ENCODE assay signal across 2 cellular contexts in genomic region chr15:67820992-67821783, GRCh38.
TF ChIP-seq lines count a peak whose summit lies in the region.

No MANE protein-coding gene starts in this region.

TF ChIP-seq in K562, 482 proteins besides CTCF, POLR2A, EP300 and RAD21 (continued from another document):
- peak; percentile 70; the same call in 1 of the 2 replicates for TF ChIP-seq ZNF511 (CRISPR knock-in tag; IDR thresholded peaks at IDR 0.05)
- TF ChIP-seq ZNF143 (CRISPR knock-in tag; IDR thresholded peaks at IDR 0.05): no peak
- TF ChIP-seq, protein P1, sequence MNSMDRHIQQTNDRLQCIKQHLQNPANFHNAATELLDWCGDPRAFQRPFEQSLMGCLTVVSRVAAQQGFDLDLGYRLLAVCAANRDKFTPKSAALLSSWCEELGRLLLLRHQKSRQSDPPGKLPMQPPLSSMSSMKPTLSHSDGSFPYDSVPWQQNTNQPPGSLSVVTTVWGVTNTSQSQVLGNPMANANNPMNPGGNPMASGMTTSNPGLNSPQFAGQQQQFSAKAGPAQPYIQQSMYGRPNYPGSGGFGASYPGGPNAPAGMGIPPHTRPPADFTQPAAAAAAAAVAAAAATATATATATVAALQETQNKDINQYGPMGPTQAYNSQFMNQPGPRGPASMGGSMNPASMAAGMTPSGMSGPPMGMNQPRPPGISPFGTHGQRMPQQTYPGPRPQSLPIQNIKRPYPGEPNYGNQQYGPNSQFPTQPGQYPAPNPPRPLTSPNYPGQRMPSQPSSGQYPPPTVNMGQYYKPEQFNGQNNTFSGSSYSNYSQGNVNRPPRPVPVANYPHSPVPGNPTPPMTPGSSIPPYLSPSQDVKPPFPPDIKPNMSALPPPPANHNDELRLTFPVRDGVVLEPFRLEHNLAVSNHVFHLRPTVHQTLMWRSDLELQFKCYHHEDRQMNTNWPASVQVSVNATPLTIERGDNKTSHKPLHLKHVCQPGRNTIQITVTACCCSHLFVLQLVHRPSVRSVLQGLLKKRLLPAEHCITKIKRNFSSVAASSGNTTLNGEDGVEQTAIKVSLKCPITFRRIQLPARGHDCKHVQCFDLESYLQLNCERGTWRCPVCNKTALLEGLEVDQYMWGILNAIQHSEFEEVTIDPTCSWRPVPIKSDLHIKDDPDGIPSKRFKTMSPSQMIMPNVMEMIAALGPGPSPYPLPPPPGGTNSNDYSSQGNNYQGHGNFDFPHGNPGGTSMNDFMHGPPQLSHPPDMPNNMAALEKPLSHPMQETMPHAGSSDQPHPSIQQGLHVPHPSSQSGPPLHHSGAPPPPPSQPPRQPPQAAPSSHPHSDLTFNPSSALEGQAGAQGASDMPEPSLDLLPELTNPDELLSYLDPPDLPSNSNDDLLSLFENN (IDR thresholded peaks at IDR 0.05; ENCODE audit: low read depth in 2 of 2, low read length in 2 of 2): no peak
- TF ChIP-seq STAT5A (IDR thresholded peaks at IDR 0.05; ENCODE audit: borderline replicate concordance, low read length): no peak
- no peak for TF ChIP-seq HEY1 (CRISPR knock-in tag; IDR thresholded peaks at IDR 0.05; ENCODE audit: borderline replicate concordance)
- peak; percentile 61; the same call in 1 of the 2 replicates for TF ChIP-seq ZBTB7A (IDR thresholded peaks at IDR 0.05; ENCODE audit: borderline replicate concordance, control insufficient read depth, low read depth, low read length)
- TF ChIP-seq, protein P2, sequence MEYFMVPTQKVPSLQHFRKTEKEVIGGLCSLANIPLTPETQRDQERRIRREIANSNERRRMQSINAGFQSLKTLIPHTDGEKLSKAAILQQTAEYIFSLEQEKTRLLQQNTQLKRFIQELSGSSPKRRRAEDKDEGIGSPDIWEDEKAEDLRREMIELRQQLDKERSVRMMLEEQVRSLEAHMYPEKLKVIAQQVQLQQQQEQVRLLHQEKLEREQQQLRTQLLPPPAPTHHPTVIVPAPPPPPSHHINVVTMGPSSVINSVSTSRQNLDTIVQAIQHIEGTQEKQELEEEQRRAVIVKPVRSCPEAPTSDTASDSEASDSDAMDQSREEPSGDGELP (CRISPR knock-in tag; IDR thresholded peaks at IDR 0.05; ENCODE audit: borderline replicate concordance): peak; percentile 37; the same call in 1 of the 2 replicates
- no peak for TF ChIP-seq RFX7 (CRISPR knock-in tag; IDR thresholded peaks at IDR 0.05)
- no peak for TF ChIP-seq JUN (IDR thresholded peaks at IDR 0.05; ENCODE audit: borderline replicate concordance, low read depth, low read length)
- no peak for TF ChIP-seq JUN (CRISPR knock-in tag; IDR thresholded peaks at IDR 0.05; ENCODE audit: borderline replicate concordance)
- TF ChIP-seq SETDB1 (IDR thresholded peaks at IDR 0.05; ENCODE audit: low read length): no peak
- no peak for TF ChIP-seq SIX5 (IDR thresholded peaks at IDR 0.05; ENCODE audit: borderline replicate concordance in 1 of 2, insufficient read depth in 1 of 2, low read depth in 1 of 2, low read length in 2 of 2)
- TF ChIP-seq BHLHE40 (IDR thresholded peaks at IDR 0.05; ENCODE audit: low read length): no peak

TF ChIP-seq in HepG2, 621 proteins besides CTCF, POLR2A, EP300 and RAD21 (continued from another document and continues in another):
- TF ChIP-seq, protein P3, sequence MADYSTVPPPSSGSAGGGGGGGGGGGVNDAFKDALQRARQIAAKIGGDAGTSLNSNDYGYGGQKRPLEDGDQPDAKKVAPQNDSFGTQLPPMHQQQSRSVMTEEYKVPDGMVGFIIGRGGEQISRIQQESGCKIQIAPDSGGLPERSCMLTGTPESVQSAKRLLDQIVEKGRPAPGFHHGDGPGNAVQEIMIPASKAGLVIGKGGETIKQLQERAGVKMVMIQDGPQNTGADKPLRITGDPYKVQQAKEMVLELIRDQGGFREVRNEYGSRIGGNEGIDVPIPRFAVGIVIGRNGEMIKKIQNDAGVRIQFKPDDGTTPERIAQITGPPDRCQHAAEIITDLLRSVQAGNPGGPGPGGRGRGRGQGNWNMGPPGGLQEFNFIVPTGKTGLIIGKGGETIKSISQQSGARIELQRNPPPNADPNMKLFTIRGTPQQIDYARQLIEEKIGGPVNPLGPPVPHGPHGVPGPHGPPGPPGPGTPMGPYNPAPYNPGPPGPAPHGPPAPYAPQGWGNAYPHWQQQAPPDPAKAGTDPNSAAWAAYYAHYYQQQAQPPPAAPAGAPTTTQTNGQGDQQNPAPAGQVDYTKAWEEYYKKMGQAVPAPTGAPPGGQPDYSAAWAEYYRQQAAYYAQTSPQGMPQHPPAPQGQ (CRISPR knock-in tag; IDR thresholded peaks at IDR 0.05; ENCODE audit: borderline replicate concordance): no peak
- TF ChIP-seq, protein P4, sequence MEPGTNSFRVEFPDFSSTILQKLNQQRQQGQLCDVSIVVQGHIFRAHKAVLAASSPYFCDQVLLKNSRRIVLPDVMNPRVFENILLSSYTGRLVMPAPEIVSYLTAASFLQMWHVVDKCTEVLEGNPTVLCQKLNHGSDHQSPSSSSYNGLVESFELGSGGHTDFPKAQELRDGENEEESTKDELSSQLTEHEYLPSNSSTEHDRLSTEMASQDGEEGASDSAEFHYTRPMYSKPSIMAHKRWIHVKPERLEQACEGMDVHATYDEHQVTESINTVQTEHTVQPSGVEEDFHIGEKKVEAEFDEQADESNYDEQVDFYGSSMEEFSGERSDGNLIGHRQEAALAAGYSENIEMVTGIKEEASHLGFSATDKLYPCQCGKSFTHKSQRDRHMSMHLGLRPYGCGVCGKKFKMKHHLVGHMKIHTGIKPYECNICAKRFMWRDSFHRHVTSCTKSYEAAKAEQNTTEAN (CRISPR knock-in tag; conservative IDR thresholded peaks at IDR 0.05): 0 out of 2 replicates have a peak, but pooled peaks have one; percentile 69
- TF ChIP-seq FOSL2 (CRISPR knock-in tag; IDR thresholded peaks at IDR 0.05) (0 out of 2 replicates have a peak, but pooled peaks have one; percentile 11), KLF16 (CRISPR knock-in tag; IDR thresholded peaks at IDR 0.05) (0 out of 4 replicates have a peak, but pooled peaks of 1 of the 2 experiments have one; percentile 32), ZSCAN12 (CRISPR knock-in tag; IDR thresholded peaks at IDR 0.05) (peak; percentile 69; the same call in 1 of the 2 replicates), SAP130 (CRISPR knock-in tag; IDR thresholded peaks at IDR 0.05; ENCODE audit: low read depth) (peak; percentile 64), XRCC5 (optimal IDR thresholded peaks at IDR 0.05; ENCODE audit: low read length) (peak; percentile 38), ZSCAN21 (CRISPR knock-in tag; IDR thresholded peaks at IDR 0.05; ENCODE audit: borderline replicate concordance) (peak; percentile 73), ZNF136 (CRISPR knock-in tag; IDR thresholded peaks at IDR 0.05; ENCODE audit: low read depth) (no peak), ZBTB42 (CRISPR knock-in tag; IDR thresholded peaks at IDR 0.05) (no peak), WIZ (CRISPR knock-in tag; IDR thresholded peaks at IDR 0.05) (peak; percentile 58; the same call in 1 of the 2 replicates), ZNF652 (CRISPR knock-in tag; IDR thresholded peaks at IDR 0.05; ENCODE audit: borderline replicate concordance, low read depth) (no peak), ETV6 (CRISPR knock-in tag; conservative IDR thresholded peaks at IDR 0.05) (peak; percentile 75; the same call in 1 of the 2 replicates), HOXD1 (CRISPR knock-in tag; IDR thresholded peaks at IDR 0.05) (peak; percentile 33; the same call in 1 of the 2 replicates), RARA (CRISPR knock-in tag; IDR thresholded peaks at IDR 0.05) (peak; percentile 46), E2F5 (CRISPR knock-in tag; conservative IDR thresholded peaks at IDR 0.05) (no peak), SNAPC2 (CRISPR knock-in tag; IDR thresholded peaks at IDR 0.05) (no peak), MXI1 (IDR thresholded peaks at IDR 0.05; ENCODE audit: borderline replicate concordance, low read depth, low read length) (peak; percentile 20; the same call in 1 of the 3 replicates), NFYB (CRISPR knock-in tag; IDR thresholded peaks at IDR 0.05) (no peak), DNMT1 (CRISPR knock-in tag; IDR thresholded peaks at IDR 0.05) (no peak), MLX (CRISPR knock-in tag; IDR thresholded peaks at IDR 0.05) (no peak), ZNF841 (CRISPR knock-in tag; IDR thresholded peaks at IDR 0.05; ENCODE audit: borderline replicate concordance) (no peak), MZF1 (CRISPR knock-in tag; IDR thresholded peaks at IDR 0.05; ENCODE audit: borderline replicate concordance) (no peak), LCORL (IDR thresholded peaks at IDR 0.05) (no peak), LCORL (CRISPR knock-in tag; IDR thresholded peaks at IDR 0.05) (no peak), SMARCC2 (IDR thresholded peaks at IDR 0.05) (no peak), PCBP2 (optimal IDR thresholded peaks at IDR 0.05; ENCODE audit: low read depth, low read length, poor library complexity, severe bottlenecking) (no peak)
- TF ChIP-seq, protein P5, sequence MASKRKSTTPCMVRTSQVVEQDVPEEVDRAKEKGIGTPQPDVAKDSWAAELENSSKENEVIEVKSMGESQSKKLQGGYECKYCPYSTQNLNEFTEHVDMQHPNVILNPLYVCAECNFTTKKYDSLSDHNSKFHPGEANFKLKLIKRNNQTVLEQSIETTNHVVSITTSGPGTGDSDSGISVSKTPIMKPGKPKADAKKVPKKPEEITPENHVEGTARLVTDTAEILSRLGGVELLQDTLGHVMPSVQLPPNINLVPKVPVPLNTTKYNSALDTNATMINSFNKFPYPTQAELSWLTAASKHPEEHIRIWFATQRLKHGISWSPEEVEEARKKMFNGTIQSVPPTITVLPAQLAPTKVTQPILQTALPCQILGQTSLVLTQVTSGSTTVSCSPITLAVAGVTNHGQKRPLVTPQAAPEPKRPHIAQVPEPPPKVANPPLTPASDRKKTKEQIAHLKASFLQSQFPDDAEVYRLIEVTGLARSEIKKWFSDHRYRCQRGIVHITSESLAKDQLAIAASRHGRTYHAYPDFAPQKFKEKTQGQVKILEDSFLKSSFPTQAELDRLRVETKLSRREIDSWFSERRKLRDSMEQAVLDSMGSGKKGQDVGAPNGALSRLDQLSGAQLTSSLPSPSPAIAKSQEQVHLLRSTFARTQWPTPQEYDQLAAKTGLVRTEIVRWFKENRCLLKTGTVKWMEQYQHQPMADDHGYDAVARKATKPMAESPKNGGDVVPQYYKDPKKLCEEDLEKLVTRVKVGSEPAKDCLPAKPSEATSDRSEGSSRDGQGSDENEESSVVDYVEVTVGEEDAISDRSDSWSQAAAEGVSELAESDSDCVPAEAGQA (IDR thresholded peaks at IDR 0.05; ENCODE audit: low read depth): no peak
- TF ChIP-seq, protein P5 (CRISPR knock-in tag; IDR thresholded peaks at IDR 0.05; ENCODE audit: borderline replicate concordance): 0 out of 2 replicates have a peak, but pooled peaks have one; percentile 38
- TF ChIP-seq, protein P6, sequence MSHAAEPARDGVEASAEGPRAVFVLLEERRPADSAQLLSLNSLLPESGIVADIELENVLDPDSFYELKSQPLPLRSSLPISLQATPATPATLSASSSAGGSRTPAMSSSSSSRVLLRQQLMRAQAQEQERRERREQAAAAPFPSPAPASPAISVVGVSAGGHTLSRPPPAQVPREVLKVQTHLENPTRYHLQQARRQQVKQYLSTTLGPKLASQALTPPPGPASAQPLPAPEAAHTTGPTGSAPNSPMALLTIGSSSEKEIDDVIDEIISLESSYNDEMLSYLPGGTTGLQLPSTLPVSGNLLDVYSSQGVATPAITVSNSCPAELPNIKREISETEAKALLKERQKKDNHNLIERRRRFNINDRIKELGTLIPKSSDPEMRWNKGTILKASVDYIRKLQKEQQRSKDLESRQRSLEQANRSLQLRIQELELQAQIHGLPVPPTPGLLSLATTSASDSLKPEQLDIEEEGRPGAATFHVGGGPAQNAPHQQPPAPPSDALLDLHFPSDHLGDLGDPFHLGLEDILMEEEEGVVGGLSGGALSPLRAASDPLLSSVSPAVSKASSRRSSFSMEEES (CRISPR knock-in tag; IDR thresholded peaks at IDR 0.05): peak; percentile 63; the same call in 1 of the 2 replicates
- TF ChIP-seq, protein P7, sequence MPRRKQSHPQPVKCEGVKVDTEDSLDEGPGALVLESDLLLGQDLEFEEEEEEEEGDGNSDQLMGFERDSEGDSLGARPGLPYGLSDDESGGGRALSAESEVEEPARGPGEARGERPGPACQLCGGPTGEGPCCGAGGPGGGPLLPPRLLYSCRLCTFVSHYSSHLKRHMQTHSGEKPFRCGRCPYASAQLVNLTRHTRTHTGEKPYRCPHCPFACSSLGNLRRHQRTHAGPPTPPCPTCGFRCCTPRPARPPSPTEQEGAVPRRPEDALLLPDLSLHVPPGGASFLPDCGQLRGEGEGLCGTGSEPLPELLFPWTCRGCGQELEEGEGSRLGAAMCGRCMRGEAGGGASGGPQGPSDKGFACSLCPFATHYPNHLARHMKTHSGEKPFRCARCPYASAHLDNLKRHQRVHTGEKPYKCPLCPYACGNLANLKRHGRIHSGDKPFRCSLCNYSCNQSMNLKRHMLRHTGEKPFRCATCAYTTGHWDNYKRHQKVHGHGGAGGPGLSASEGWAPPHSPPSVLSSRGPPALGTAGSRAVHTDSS (CRISPR knock-in tag; conservative IDR thresholded peaks at IDR 0.05): no peak
